8 cellular contexts compared by ENCODE assay signal in genomic region chr16:69310479-69311114, GRCh38. TPM values are rescaled to one million over a fixed set of nuclear protein-coding genes. Genes with fewer than 3 reads are reported as not detected.
DNase-seq lines count a peak whose midpoint lies in the region; ATAC-seq and TF ChIP-seq lines count a peak whose summit lies in the region.

No MANE protein-coding gene starts in this region.

- H3K4me1 Mint-ChIP-seq in activated naive CD4-positive, alpha-beta T cell treated with anti-CD3 and anti-CD28 coated beads, Interleukin-2, amount 10 ng/mL, durations not matched to agents 7 days and 5 days = peaks cover 24% of the 10 kb centered on the region

- no peak for TF ChIP-seq POLR2A in gastrocnemius medialis (IDR thresholded peaks at IDR 0.05)

- no peaks in the 10 kb centered on the region for H3K27me3 Mint-ChIP-seq in activated naive CD4-positive, alpha-beta T cell treated with anti-CD3 and anti-CD28 coated beads, Interleukin-2, amount 10 ng/mL, durations not matched to agents 7 days and 5 days

- H3K27ac ChIP-seq in RWPE2 (ENCODE audit: poor library complexity, severe bottlenecking) = peak overlapping the region; percentile 64
- H3K27ac ChIP-seq in gastrocnemius medialis = peak overlapping the region; percentile 81 to 95 (median 88)

- peaks cover 22% of the 10 kb centered on the region for H3K36me3 Mint-ChIP-seq in activated naive CD4-positive, alpha-beta T cell treated with anti-CD3 and anti-CD28 coated beads, Interleukin-2, amount 10 ng/mL, durations not matched to agents 7 days and 5 days

- CTCF ChIA-PET in activated naive CD4-positive, alpha-beta T cell treated with anti-CD3 and anti-CD28 coated beads, Interleukin-2, amount 10 ng/mL, durations not matched to agents 7 days and 5 days (lab: Charles Lee) = no interaction called here

- no peaks in the 10 kb centered on the region for H3K9me3 Mint-ChIP-seq in activated naive CD4-positive, alpha-beta T cell treated with anti-CD3 and anti-CD28 coated beads, Interleukin-2, amount 10 ng/mL, durations not matched to agents 7 days and 5 days

- DNase-seq in activated naive CD4-positive, alpha-beta T cell treated with anti-CD3 and anti-CD28 coated beads, Interleukin-2, amount 10 ng/mL, durations not matched to agents 7 days and 5 days = no peak
- no peak for DNase-seq in activated naive CD4-positive, alpha-beta T cell treated with anti-CD3 and anti-CD28 coated beads, Interleukin-2, amount 50 U/mL, for 16 hours
- DNase-seq in RWPE2 (ENCODE audit: low spot score) = no peak
- DNase-seq in fibroblast of villous mesenchyme (ENCODE audit: low read depth) = no peak
- no peak for DNase-seq in gastrocnemius medialis
- DNase-seq in SHP77 (lab: John Stamatoyannopoulos, UW) = no peak
- no peak for DNase-seq in COLO668 (lab: John Stamatoyannopoulos, UW; ENCODE audit: unreplicated experiment)

- H3K27me3 ChIP-seq in RWPE2 (ENCODE audit: insufficient read depth, poor library complexity, severe bottlenecking) = no peaks in the 10 kb centered on the region
- no peaks in the 10 kb centered on the region for H3K27me3 ChIP-seq in gastrocnemius medialis

- H3K36me3 ChIP-seq in RWPE2 (ENCODE audit: low read depth) = peaks cover 28% of the 10 kb centered on the region
- H3K36me3 ChIP-seq in gastrocnemius medialis = peaks cover 0 to 20% of the 10 kb centered on the region in 2 donors

- H3K4me3 Mint-ChIP-seq in activated naive CD4-positive, alpha-beta T cell treated with anti-CD3 and anti-CD28 coated beads, Interleukin-2, amount 10 ng/mL, durations not matched to agents 7 days and 5 days = peak overlapping the region; percentile 99

- in situ Hi-C loops in gastrocnemius medialis (cut with MboI; ENCODE audit: low sequenced_read_pairs in 4 of 4) = no loop called here

- H3K4me3 ChIP-seq in RWPE2 (ENCODE audit: severe bottlenecking) = peak overlapping the region; percentile 31
- H3K4me3 ChIP-seq in fibroblast of villous mesenchyme (ENCODE audit: low read depth, low read length) = peak overlapping the region; percentile 58
- H3K4me3 ChIP-seq in gastrocnemius medialis = peak overlapping the region; percentile 57 to 74 (median 66)

- peak overlapping the region; percentile 93 for H3K27ac Mint-ChIP-seq in activated naive CD4-positive, alpha-beta T cell treated with anti-CD3 and anti-CD28 coated beads, Interleukin-2, amount 10 ng/mL, durations not matched to agents 7 days and 5 days

- H3K4me1 ChIP-seq in RWPE2 (ENCODE audit: insufficient read depth, poor library complexity, severe bottlenecking) (no peaks in the 10 kb centered on the region), gastrocnemius medialis (peaks cover 15 to 19% of the 10 kb centered on the region in 2 donors)

- ATAC-seq in RWPE2 (ENCODE audit: low read depth) (no peak; the same call in 2 of the 3 replicates), gastrocnemius medialis (peak in 1 of 2 donors; percentile 23), GM18907 (IDR thresholded peaks at IDR 0.05; ENCODE audit: unreplicated experiment) (no peak)

- TF ChIP-seq CTCF in RWPE2 (IDR thresholded peaks at IDR 0.05; ENCODE audit: poor library complexity, severe bottlenecking) (no peak), fibroblast of villous mesenchyme (IDR thresholded peaks at IDR 0.05; ENCODE audit: insufficient read depth, low read depth, low read length) (no peak), gastrocnemius medialis (IDR thresholded peaks at IDR 0.05 in 4 of 5, conservative IDR thresholded peaks at IDR 0.05 in 1 of 5) (no peak)

- H3K9me3 ChIP-seq in RWPE2 (ENCODE audit: severe bottlenecking) (no peaks in the 10 kb centered on the region), gastrocnemius medialis (no peaks in the 10 kb centered on the region)

- intact Hi-C loops in gastrocnemius medialis (cut with DNase I; ENCODE audit: low total_unique reads) = loop anchor here (1.0 kb wide), 3 partner anchors 20 to 123 kb away; partner anchors contain the start of genes COG8, NIP7, PDF and SNTB2

RNA-seq across cellular contexts. Expression of gene VPS4A, which starts 0.6 kb away (rescaled TPM):
- total RNA-seq in fibroblast of villous mesenchyme = 31.1 and 34.1 TPM in 2 replicates
- 100 to 1,000 TPM in 1 of 4 donors, 10 to 100 TPM in 3; 53.3 to 112 (median 70.1) TPM for total RNA-seq in gastrocnemius medialis

RNA-seq across cellular contexts. Expression of gene PDF, which starts 19.8 kb away (rescaled TPM):
- total RNA-seq in fibroblast of villous mesenchyme (11.7 and 18.7 TPM in 2 replicates), gastrocnemius medialis (10 to 100 TPM; 11.0 to 23.1 (median 16.8) TPM)

RNA-seq across cellular contexts. Expression of gene COG8, which starts 28.8 kb away (rescaled TPM):
- total RNA-seq in fibroblast of villous mesenchyme (29.0 and 36.3 TPM in 2 replicates), gastrocnemius medialis (10 to 100 TPM; 41.2 to 56.5 (median 52.1) TPM)

RNA-seq across cellular contexts. Expression of gene NIP7, which starts 29.0 kb away (rescaled TPM):
- total RNA-seq in fibroblast of villous mesenchyme = 27.1 and 35.4 TPM in 2 replicates
- total RNA-seq in gastrocnemius medialis = 10 to 100 TPM in 2 of 4 donors, 1 to 10 TPM in 2; 7.3 to 13.5 (median 9.7) TPM

RNA-seq across cellular contexts. Expression of gene TMED6, which starts 41.0 kb away (rescaled TPM):
- total RNA-seq in fibroblast of villous mesenchyme (0.64 TPM in 1 of 2 replicates, not detected in the other), gastrocnemius medialis (1 to 10 TPM in 1 of 4 donors, not detected in 3; 1.3 TPM)
